In the genomic region with DNA sequence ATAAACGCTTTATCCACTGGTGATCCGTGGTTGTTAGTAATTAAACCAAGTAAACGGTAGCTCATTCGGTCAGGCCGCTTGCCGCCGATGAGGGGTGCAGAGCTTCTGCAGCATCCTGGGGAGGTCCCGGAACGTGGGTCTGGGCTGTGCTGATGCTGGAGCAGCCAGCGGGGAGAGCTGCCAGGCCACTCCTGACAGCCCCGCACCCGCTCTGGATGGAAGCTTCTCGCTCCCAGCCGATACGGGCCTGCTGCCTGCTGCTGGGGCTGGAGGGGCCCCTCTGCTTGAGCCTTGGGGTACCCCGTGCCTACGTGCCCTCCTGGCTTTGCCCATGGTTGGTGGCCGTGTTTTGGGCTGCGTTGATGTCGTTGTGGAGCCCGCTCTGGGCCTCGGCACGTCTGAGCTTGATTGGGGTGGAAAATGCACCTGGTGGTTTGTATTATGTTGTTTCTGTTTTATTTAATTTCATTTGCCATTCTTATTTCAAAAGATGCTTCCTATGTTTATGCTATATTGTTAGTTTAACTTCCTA, we compare ENCODE assay signal across 1 cellular context.
TF ChIP-seq lines count a peak whose summit lies in the region.

No MANE protein-coding gene starts in this region.

TF ChIP-seq in GM23338, 12 proteins besides CTCF, POLR2A, EP300 and RAD21:
- TF ChIP-seq, protein P1, sequence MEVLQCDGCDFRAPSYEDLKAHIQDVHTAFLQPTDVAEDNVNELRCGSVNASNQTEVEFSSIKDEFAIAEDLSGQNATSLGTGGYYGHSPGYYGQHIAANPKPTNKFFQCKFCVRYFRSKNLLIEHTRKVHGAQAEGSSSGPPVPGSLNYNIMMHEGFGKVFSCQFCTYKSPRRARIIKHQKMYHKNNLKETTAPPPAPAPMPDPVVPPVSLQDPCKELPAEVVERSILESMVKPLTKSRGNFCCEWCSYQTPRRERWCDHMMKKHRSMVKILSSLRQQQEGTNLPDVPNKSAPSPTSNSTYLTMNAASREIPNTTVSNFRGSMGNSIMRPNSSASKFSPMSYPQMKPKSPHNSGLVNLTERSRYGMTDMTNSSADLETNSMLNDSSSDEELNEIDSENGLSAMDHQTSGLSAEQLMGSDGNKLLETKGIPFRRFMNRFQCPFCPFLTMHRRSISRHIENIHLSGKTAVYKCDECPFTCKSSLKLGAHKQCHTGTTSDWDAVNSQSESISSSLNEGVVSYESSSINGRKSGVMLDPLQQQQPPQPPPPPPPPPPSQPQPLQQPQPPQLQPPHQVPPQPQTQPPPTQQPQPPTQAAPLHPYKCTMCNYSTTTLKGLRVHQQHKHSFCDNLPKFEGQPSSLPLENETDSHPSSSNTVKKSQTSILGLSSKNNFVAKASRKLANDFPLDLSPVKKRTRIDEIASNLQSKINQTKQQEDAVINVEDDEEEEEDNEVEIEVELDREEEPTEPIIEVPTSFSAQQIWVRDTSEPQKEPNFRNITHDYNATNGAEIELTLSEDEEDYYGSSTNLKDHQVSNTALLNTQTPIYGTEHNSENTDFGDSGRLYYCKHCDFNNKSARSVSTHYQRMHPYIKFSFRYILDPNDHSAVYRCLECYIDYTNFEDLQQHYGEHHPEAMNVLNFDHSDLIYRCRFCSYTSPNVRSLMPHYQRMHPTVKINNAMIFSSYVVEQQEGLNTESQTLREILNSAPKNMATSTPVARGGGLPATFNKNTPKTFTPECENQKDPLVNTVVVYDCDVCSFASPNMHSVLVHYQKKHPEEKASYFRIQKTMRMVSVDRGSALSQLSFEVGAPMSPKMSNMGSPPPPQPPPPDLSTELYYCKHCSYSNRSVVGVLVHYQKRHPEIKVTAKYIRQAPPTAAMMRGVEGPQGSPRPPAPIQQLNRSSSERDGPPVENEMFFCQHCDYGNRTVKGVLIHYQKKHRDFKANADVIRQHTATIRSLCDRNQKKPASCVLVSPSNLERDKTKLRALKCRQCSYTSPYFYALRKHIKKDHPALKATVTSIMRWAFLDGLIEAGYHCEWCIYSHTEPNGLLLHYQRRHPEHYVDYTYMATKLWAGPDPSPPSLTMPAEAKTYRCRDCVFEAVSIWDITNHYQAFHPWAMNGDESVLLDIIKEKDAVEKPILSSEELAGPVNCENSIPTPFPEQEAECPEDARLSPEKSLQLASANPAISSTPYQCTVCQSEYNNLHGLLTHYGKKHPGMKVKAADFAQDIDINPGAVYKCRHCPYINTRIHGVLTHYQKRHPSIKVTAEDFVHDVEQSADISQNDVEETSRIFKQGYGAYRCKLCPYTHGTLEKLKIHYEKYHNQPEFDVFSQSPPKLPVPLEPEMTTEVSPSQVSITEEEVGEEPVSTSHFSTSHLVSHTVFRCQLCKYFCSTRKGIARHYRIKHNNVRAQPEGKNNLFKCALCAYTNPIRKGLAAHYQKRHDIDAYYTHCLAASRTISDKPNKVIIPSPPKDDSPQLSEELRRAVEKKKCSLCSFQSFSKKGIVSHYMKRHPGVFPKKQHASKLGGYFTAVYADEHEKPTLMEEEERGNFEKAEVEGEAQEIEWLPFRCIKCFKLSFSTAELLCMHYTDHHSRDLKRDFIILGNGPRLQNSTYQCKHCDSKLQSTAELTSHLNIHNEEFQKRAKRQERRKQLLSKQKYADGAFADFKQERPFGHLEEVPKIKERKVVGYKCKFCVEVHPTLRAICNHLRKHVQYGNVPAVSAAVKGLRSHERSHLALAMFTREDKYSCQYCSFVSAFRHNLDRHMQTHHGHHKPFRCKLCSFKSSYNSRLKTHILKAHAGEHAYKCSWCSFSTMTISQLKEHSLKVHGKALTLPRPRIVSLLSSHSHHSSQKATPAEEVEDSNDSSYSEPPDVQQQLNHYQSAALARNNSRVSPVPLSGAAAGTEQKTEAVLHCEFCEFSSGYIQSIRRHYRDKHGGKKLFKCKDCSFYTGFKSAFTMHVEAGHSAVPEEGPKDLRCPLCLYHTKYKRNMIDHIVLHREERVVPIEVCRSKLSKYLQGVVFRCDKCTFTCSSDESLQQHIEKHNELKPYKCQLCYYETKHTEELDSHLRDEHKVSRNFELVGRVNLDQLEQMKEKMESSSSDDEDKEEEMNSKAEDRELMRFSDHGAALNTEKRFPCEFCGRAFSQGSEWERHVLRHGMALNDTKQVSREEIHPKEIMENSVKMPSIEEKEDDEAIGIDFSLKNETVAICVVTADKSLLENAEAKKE (CRISPR knock-in tag; IDR thresholded peaks at IDR 0.05) = no peak
- no peak for TF ChIP-seq ZNF114 (CRISPR knock-in tag; IDR thresholded peaks at IDR 0.05)
- TF ChIP-seq, protein P2, sequence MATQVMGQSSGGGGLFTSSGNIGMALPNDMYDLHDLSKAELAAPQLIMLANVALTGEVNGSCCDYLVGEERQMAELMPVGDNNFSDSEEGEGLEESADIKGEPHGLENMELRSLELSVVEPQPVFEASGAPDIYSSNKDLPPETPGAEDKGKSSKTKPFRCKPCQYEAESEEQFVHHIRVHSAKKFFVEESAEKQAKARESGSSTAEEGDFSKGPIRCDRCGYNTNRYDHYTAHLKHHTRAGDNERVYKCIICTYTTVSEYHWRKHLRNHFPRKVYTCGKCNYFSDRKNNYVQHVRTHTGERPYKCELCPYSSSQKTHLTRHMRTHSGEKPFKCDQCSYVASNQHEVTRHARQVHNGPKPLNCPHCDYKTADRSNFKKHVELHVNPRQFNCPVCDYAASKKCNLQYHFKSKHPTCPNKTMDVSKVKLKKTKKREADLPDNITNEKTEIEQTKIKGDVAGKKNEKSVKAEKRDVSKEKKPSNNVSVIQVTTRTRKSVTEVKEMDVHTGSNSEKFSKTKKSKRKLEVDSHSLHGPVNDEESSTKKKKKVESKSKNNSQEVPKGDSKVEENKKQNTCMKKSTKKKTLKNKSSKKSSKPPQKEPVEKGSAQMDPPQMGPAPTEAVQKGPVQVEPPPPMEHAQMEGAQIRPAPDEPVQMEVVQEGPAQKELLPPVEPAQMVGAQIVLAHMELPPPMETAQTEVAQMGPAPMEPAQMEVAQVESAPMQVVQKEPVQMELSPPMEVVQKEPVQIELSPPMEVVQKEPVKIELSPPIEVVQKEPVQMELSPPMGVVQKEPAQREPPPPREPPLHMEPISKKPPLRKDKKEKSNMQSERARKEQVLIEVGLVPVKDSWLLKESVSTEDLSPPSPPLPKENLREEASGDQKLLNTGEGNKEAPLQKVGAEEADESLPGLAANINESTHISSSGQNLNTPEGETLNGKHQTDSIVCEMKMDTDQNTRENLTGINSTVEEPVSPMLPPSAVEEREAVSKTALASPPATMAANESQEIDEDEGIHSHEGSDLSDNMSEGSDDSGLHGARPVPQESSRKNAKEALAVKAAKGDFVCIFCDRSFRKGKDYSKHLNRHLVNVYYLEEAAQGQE (IDR thresholded peaks at IDR 0.05; ENCODE audit: unreplicated experiment) = no peak
- no peak for TF ChIP-seq NANOG (IDR thresholded peaks at IDR 0.05; ENCODE audit: borderline replicate concordance)
